12 cellular contexts compared by ENCODE assay signal in genomic region chr10:88401671-88402347, GRCh38.
DNase-seq lines count a peak whose midpoint lies in the region; ATAC-seq and TF ChIP-seq lines count a peak whose summit lies in the region.
"Had no signal": no experiment of that assay in that cellular context is flagged by ENCODE, and none has a peak within 500 bp of the region (broad histone marks: within the 10 kb centered on the region; RNA-seq: fewer than 3 reads in every experiment).

No MANE protein-coding gene starts in this region.

- no peak overlapping the region for H3K27ac Mint-ChIP-seq in neural progenitor cell
- H3K27ac Mint-ChIP-seq in effector memory CD8-positive, alpha-beta T cell, result no peak overlapping the region
- H3K27ac Mint-ChIP-seq: activated T-cell treated with anti-CD3 and anti-CD28 coated beads, Interleukin-2, amount 50 U/mL, for 24 hours had no signal

- peaks cover 11% of the 10 kb centered on the region for H3K9me3 ChIP-seq in neural progenitor cell (ENCODE audit: low read depth)

- no peaks in the 10 kb centered on the region for H3K36me3 ChIP-seq in neural progenitor cell
- H3K36me3 ChIP-seq: esophagus squamous epithelium had no signal

- H3K4me1 ChIP-seq in neural progenitor cell, result no peaks in the 10 kb centered on the region

- H3K9me3 Mint-ChIP-seq in neural progenitor cell, result peaks cover 16% of the 10 kb centered on the region
- H3K9me3 Mint-ChIP-seq in effector memory CD8-positive, alpha-beta T cell, result no peaks in the 10 kb centered on the region

- TF ChIP-seq CTCF in astrocyte of the spinal cord (IDR thresholded peaks at IDR 0.05; ENCODE audit: low read depth, low read length) (peak; percentile 42), neural progenitor cell (IDR thresholded peaks at IDR 0.05) (peak; percentile 18)

- H3K79me2 ChIP-seq in neural progenitor cell (ENCODE audit: low read depth), result no peaks in the 10 kb centered on the region

- no peak for ATAC-seq in effector memory CD8-positive, alpha-beta T cell (replicated peaks)

- H3K9ac ChIP-seq in neural progenitor cell, result no peak overlapping the region

- no peaks in the 10 kb centered on the region for H3F3A ChIP-seq in neural progenitor cell (ENCODE audit: low read depth)

- H3K27me3 Mint-ChIP-seq in neural progenitor cell (ENCODE audit: insufficient read depth, low read depth), result no peaks in the 10 kb centered on the region
- H3K27me3 Mint-ChIP-seq in effector memory CD8-positive, alpha-beta T cell, result no peaks in the 10 kb centered on the region
- H3K27me3 Mint-ChIP-seq: activated T-cell treated with anti-CD3 and anti-CD28 coated beads, Interleukin-2, amount 50 U/mL, for 24 hours; IgD-negative memory B cell had no signal

- H3K27ac ChIP-seq in neural progenitor cell, result no peak overlapping the region
- H3K27ac ChIP-seq: esophagus squamous epithelium had no signal

- no peak overlapping the region for H3K4me3 Mint-ChIP-seq in neural progenitor cell
- no peak overlapping the region for H3K4me3 Mint-ChIP-seq in effector memory CD8-positive, alpha-beta T cell
- H3K4me3 Mint-ChIP-seq: activated T-cell treated with anti-CD3 and anti-CD28 coated beads, Interleukin-2, amount 50 U/mL, for 24 hours; IgD-negative memory B cell had no signal

- H3K4me2 ChIP-seq in neural progenitor cell, result no peak overlapping the region

- DNase-seq in ELR (ENCODE audit: low read depth) (peak; percentile 51), LoVo (ENCODE audit: low spot score) (peak; percentile 37), astrocyte of the spinal cord (ENCODE audit: low read depth, low spot score) (peak; percentile 37), neural progenitor cell (ENCODE audit: low spot score) (no peak), NCI-H1105 treated with DMSO at 0.1 percent for 48 hours (lab: John Stamatoyannopoulos, UW) (no peak), GOT3 (lab: John Stamatoyannopoulos, UW) (no peak)
- DNase-seq in stimulated activated naive CD4-positive, alpha-beta T cell (lab: John Stamatoyannopoulos, UW), result no peak
- DNase-seq in effector memory CD8-positive, alpha-beta T cell, result no peak
- DNase-seq: activated T-cell treated with anti-CD3 and anti-CD28 coated beads, Interleukin-2, amount 50 U/mL, for 24 hours; esophagus squamous epithelium; stimulated activated CD4-positive, alpha-beta T cell treated with anti-CD3 and anti-CD28 coated beads, Interleukin-4, amount 100 ng/mL, for 1 hour had no signal

- no peaks in the 10 kb centered on the region for H3K27me3 ChIP-seq in neural progenitor cell
- H3K27me3 ChIP-seq: esophagus squamous epithelium had no signal

- no peaks in the 10 kb centered on the region for H4K20me1 ChIP-seq in neural progenitor cell (ENCODE audit: low read depth)

- H3K4me1 Mint-ChIP-seq in neural progenitor cell, result no peaks in the 10 kb centered on the region
- H3K4me1 Mint-ChIP-seq in effector memory CD8-positive, alpha-beta T cell (ENCODE audit: low read depth in 2 of 2), result no peaks in the 10 kb centered on the region

- no peak overlapping the region for H2AFZ ChIP-seq in neural progenitor cell (replicated peaks)

- H3K4me3 ChIP-seq in astrocyte of the spinal cord (ENCODE audit: low read depth, low read length) (no peak overlapping the region), neural progenitor cell (no peak overlapping the region)
- H3K4me3 ChIP-seq: esophagus squamous epithelium had no signal

- in situ Hi-C loops in astrocyte of the spinal cord (cut with HindIII; ENCODE audit: low sequenced_read_pairs), result no loop called here

- peaks cover 3% of the 10 kb centered on the region for H3K36me3 Mint-ChIP-seq in neural progenitor cell
- H3K36me3 Mint-ChIP-seq in effector memory CD8-positive, alpha-beta T cell (ENCODE audit: insufficient read depth), result no peaks in the 10 kb centered on the region
- H3K36me3 Mint-ChIP-seq: IgD-negative memory B cell had no signal

Comparison
In these comparisons a context has a peak if more than half of its experiments do, and no peak if none do; other contexts are left out.
1. DNase-seq: peak in ELR (single experiment), LoVo (single experiment) and astrocyte of the spinal cord (single experiment); none in neural progenitor cell (single experiment), stimulated activated naive CD4-positive, alpha-beta T cell (0 of 6), effector memory CD8-positive, alpha-beta T cell (0 of 3), NCI-H1105 treated with DMSO at 0.1 percent for 48 hours (single experiment) and GOT3 (single experiment).